Comparison of ENCODE assay signal across 2 cellular contexts in the genomic region with DNA sequence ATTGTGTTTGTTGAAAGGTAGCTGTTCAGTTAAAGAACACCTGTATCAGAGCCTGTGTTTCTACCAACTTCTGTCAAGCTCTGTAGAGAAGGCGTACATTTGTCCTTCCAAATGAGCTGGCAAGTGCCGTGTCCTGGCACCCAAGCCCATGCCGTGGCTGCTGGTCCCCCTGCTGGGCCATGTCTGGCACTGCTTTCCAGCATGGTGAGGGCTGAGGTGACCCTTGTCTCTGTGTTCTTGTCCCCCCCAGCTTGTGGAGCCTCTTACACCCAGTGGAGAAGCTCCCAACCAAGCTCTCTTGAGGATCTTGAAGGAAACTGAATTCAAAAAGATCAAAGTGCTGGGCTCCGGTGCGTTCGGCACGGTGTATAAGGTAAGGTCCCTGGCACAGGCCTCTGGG.
TF ChIP-seq lines count a peak whose summit lies in the region.

No MANE protein-coding gene starts in this region.

TF ChIP-seq in HepG2, 621 proteins besides CTCF, POLR2A, EP300 and RAD21:
- TF ChIP-seq ZMYM4 (CRISPR knock-in tag; IDR thresholded peaks at IDR 0.05) (no peak), NCOA1 (CRISPR knock-in tag; IDR thresholded peaks at IDR 0.05) (no peak), NFIB (CRISPR knock-in tag; IDR thresholded peaks at IDR 0.05; ENCODE audit: borderline replicate concordance) (no peak), RBM39 (IDR thresholded peaks at IDR 0.05; ENCODE audit: low read depth, low read length, poor library complexity, severe bottlenecking) (no peak), ZSCAN29 (CRISPR knock-in tag; conservative IDR thresholded peaks at IDR 0.05) (no peak), ZMYM3 (CRISPR knock-in tag; IDR thresholded peaks at IDR 0.05) (no peak), ZNF30 (CRISPR knock-in tag; IDR thresholded peaks at IDR 0.05) (no peak), FOXC1 (CRISPR knock-in tag; IDR thresholded peaks at IDR 0.05; ENCODE audit: borderline replicate concordance) (no peak), KLF16 (CRISPR knock-in tag; IDR thresholded peaks at IDR 0.05) (no peak), ATF7 (IDR thresholded peaks at IDR 0.05) (no peak), ATF7 (CRISPR knock-in tag; IDR thresholded peaks at IDR 0.05) (no peak), SSRP1 (CRISPR knock-in tag; IDR thresholded peaks at IDR 0.05) (no peak), POLR2G (IDR thresholded peaks at IDR 0.05; ENCODE audit: low read depth, low read length) (no peak)
- TF ChIP-seq, protein P1, sequence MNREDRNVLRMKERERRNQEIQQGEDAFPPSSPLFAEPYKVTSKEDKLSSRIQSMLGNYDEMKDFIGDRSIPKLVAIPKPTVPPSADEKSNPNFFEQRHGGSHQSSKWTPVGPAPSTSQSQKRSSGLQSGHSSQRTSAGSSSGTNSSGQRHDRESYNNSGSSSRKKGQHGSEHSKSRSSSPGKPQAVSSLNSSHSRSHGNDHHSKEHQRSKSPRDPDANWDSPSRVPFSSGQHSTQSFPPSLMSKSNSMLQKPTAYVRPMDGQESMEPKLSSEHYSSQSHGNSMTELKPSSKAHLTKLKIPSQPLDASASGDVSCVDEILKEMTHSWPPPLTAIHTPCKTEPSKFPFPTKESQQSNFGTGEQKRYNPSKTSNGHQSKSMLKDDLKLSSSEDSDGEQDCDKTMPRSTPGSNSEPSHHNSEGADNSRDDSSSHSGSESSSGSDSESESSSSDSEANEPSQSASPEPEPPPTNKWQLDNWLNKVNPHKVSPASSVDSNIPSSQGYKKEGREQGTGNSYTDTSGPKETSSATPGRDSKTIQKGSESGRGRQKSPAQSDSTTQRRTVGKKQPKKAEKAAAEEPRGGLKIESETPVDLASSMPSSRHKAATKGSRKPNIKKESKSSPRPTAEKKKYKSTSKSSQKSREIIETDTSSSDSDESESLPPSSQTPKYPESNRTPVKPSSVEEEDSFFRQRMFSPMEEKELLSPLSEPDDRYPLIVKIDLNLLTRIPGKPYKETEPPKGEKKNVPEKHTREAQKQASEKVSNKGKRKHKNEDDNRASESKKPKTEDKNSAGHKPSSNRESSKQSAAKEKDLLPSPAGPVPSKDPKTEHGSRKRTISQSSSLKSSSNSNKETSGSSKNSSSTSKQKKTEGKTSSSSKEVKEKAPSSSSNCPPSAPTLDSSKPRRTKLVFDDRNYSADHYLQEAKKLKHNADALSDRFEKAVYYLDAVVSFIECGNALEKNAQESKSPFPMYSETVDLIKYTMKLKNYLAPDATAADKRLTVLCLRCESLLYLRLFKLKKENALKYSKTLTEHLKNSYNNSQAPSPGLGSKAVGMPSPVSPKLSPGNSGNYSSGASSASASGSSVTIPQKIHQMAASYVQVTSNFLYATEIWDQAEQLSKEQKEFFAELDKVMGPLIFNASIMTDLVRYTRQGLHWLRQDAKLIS (CRISPR knock-in tag; IDR thresholded peaks at IDR 0.05) = no peak
- TF ChIP-seq, protein P2, sequence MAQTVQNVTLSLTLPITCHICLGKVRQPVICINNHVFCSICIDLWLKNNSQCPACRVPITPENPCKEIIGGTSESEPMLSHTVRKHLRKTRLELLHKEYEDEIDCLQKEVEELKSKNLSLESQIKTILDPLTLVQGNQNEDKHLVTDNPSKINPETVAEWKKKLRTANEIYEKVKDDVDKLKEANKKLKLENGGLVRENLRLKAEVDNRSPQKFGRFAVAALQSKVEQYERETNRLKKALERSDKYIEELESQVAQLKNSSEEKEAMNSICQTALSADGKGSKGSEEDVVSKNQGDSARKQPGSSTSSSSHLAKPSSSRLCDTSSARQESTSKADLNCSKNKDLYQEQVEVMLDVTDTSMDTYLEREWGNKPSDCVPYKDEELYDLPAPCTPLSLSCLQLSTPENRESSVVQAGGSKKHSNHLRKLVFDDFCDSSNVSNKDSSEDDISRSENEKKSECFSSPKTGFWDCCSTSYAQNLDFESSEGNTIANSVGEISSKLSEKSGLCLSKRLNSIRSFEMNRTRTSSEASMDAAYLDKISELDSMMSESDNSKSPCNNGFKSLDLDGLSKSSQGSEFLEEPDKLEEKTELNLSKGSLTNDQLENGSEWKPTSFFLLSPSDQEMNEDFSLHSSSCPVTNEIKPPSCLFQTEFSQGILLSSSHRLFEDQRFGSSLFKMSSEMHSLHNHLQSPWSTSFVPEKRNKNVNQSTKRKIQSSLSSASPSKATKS (CRISPR knock-in tag; IDR thresholded peaks at IDR 0.05) = no peak
- TF ChIP-seq, protein P3, sequence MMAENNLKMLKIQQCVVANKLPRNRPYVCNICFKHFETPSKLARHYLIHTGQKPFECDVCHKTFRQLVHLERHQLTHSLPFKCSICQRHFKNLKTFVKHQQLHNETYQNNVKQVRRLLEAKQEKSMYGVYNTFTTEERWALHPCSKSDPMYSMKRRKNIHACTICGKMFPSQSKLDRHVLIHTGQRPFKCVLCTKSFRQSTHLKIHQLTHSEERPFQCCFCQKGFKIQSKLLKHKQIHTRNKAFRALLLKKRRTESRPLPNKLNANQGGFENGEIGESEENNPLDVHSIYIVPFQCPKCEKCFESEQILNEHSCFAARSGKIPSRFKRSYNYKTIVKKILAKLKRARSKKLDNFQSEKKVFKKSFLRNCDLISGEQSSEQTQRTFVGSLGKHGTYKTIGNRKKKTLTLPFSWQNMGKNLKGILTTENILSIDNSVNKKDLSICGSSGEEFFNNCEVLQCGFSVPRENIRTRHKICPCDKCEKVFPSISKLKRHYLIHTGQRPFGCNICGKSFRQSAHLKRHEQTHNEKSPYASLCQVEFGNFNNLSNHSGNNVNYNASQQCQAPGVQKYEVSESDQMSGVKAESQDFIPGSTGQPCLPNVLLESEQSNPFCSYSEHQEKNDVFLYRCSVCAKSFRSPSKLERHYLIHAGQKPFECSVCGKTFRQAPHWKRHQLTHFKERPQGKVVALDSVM (CRISPR knock-in tag; IDR thresholded peaks at IDR 0.05) = no peak
- TF ChIP-seq, protein P4, sequence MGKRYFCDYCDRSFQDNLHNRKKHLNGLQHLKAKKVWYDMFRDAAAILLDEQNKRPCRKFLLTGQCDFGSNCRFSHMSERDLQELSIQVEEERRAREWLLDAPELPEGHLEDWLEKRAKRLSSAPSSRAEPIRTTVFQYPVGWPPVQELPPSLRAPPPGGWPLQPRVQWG (CRISPR knock-in tag; IDR thresholded peaks at IDR 0.05; ENCODE audit: borderline replicate concordance, low read depth) = no peak

TF ChIP-seq in GM12878, 131 proteins besides CTCF, POLR2A, EP300 and RAD21:
- TF ChIP-seq CBX3 (IDR thresholded peaks at IDR 0.05; ENCODE audit: borderline replicate concordance, low read depth) = no peak
- TF ChIP-seq ZNF217 (IDR thresholded peaks at IDR 0.05) = no peak
- TF ChIP-seq MYC (IDR thresholded peaks at IDR 0.05; ENCODE audit: insufficient read depth, insufficient read length, insufficient replicate concordance, low read length, severe bottlenecking) = no peak
- no peak for TF ChIP-seq BHLHE40 (IDR thresholded peaks at IDR 0.05; ENCODE audit: borderline replicate concordance in 1 of 2, low read depth in 2 of 2, low read length in 1 of 2)
- TF ChIP-seq, protein P5, sequence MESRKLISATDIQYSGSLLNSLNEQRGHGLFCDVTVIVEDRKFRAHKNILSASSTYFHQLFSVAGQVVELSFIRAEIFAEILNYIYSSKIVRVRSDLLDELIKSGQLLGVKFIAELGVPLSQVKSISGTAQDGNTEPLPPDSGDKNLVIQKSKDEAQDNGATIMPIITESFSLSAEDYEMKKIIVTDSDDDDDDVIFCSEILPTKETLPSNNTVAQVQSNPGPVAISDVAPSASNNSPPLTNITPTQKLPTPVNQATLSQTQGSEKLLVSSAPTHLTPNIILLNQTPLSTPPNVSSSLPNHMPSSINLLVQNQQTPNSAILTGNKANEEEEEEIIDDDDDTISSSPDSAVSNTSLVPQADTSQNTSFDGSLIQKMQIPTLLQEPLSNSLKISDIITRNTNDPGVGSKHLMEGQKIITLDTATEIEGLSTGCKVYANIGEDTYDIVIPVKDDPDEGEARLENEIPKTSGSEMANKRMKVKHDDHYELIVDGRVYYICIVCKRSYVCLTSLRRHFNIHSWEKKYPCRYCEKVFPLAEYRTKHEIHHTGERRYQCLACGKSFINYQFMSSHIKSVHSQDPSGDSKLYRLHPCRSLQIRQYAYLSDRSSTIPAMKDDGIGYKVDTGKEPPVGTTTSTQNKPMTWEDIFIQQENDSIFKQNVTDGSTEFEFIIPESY (IDR thresholded peaks at IDR 0.05) = no peak
- no peak for TF ChIP-seq SREBF2 (IDR thresholded peaks at IDR 0.05; ENCODE audit: low read length)
- TF ChIP-seq SPI1 (IDR thresholded peaks at IDR 0.05; ENCODE audit: borderline replicate concordance, insufficient read depth, low read depth, low read length) = no peak
- TF ChIP-seq KLF5 (IDR thresholded peaks at IDR 0.05; ENCODE audit: partially characterized antibody) = no peak
- no peak for TF ChIP-seq CHD1 (IDR thresholded peaks at IDR 0.05; ENCODE audit: low read depth, low read length)
- no peak for TF ChIP-seq ASH2L (IDR thresholded peaks at IDR 0.05; ENCODE audit: borderline replicate concordance, low read depth)
- TF ChIP-seq NR2C1 (IDR thresholded peaks at IDR 0.05) = no peak
- TF ChIP-seq, protein P6, sequence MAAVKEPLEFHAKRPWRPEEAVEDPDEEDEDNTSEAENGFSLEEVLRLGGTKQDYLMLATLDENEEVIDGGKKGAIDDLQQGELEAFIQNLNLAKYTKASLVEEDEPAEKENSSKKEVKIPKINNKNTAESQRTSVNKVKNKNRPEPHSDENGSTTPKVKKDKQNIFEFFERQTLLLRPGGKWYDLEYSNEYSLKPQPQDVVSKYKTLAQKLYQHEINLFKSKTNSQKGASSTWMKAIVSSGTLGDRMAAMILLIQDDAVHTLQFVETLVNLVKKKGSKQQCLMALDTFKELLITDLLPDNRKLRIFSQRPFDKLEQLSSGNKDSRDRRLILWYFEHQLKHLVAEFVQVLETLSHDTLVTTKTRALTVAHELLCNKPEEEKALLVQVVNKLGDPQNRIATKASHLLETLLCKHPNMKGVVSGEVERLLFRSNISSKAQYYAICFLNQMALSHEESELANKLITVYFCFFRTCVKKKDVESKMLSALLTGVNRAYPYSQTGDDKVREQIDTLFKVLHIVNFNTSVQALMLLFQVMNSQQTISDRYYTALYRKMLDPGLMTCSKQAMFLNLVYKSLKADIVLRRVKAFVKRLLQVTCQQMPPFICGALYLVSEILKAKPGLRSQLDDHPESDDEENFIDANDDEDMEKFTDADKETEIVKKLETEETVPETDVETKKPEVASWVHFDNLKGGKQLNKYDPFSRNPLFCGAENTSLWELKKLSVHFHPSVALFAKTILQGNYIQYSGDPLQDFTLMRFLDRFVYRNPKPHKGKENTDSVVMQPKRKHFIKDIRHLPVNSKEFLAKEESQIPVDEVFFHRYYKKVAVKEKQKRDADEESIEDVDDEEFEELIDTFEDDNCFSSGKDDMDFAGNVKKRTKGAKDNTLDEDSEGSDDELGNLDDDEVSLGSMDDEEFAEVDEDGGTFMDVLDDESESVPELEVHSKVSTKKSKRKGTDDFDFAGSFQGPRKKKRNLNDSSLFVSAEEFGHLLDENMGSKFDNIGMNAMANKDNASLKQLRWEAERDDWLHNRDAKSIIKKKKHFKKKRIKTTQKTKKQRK (IDR thresholded peaks at IDR 0.05; ENCODE audit: low read depth, low read length) = no peak
- TF ChIP-seq PML (IDR thresholded peaks at IDR 0.05; ENCODE audit: low read length) = no peak
- no peak for TF ChIP-seq GATAD2B (conservative IDR thresholded peaks at IDR 0.05; ENCODE audit: low read depth)
- TF ChIP-seq EED (IDR thresholded peaks at IDR 0.05; ENCODE audit: low read depth) = no peak
- TF ChIP-seq SIN3A (IDR thresholded peaks at IDR 0.05; ENCODE audit: low read depth, low read length) = no peak
- no peak for TF ChIP-seq FOXK2 (IDR thresholded peaks at IDR 0.05)
- TF ChIP-seq CHD4 (IDR thresholded peaks at IDR 0.05) = no peak
